In genomic region chr16:78421244-78421661, GRCh38 we compare ENCODE assay signal across 22 cellular contexts.
"Had no signal": no experiment of that assay in that cellular context is flagged by ENCODE, and none has a peak within 500 bp of the region (broad histone marks: within the 10 kb centered on the region; RNA-seq: fewer than 3 reads in every experiment).

No MANE protein-coding gene starts in this region.

- H3K36me3 Mint-ChIP-seq: natural killer cell treated with Interleukin-12 subunit alpha and Interleukin-12 subunit beta and Interleukin-15 and Interleukin-18, amount 100 ng/mL, for 72 hours had no signal

- DNase-seq: activated CD4-positive, alpha-beta T cell treated with anti-CD3 and anti-CD28 coated beads for 4 hours; activated CD4-positive, alpha-beta T cell treated with anti-CD3 and anti-CD28 coated beads, Interleukin-2, amount 50 U/mL, for 48 hours; activated CD8-positive, alpha-beta memory T cell treated with anti-CD3 and anti-CD28 coated beads, Interleukin-2, amount 50 U/mL, for 48 hours; activated naive CD4-positive, alpha-beta T cell treated with Interleukin-2 at 50 U/mL for 16 hours; activated T-cell treated with anti-CD3 and anti-CD28 coated beads, Interleukin-2, amount 50 U/mL, for 48 hours; cortex of kidney; heart left ventricle; left ventricle myocardium superior; pancreas; psoas muscle; stimulated activated CD4-positive, alpha-beta T cell treated with anti-CD3 and anti-CD28 coated beads, Interleukin-12 subunit alpha, Interleukin-12 subunit beta, amount 100 ng/mL, for 4 hours; stimulated activated CD4-positive, alpha-beta T cell treated with anti-CD3 and anti-CD28 coated beads, Interleukin-4, amount 100 ng/mL, for 4 hours; substantia nigra; T-helper 1 cell; thyroid gland had no signal

- FAIRE-seq: islet of Langerhans, pancreas, TTC549 had no signal

- H3K27me3 ChIP-seq: gastroesophageal sphincter, heart left ventricle, pancreas, right atrium auricular region, thyroid gland had no signal

- H3K9me3 Mint-ChIP-seq: natural killer cell treated with Interleukin-12 subunit alpha and Interleukin-12 subunit beta and Interleukin-15 and Interleukin-18, amount 100 ng/mL, for 72 hours; stimulated activated naive CD8-positive, alpha-beta T cell treated with anti-CD3 and anti-CD28 coated beads, Interleukin-15, Interleukin-2, amounts not matched to agents 100 ng/mL and 50 ng/mL, for 24 hours had no signal

- H3K4me1 ChIP-seq: gastroesophageal sphincter, heart left ventricle, pancreas, psoas muscle, right atrium auricular region, thyroid gland had no signal

- ATAC-seq: gastroesophageal sphincter; heart left ventricle; left ventricle myocardium superior; natural killer cell treated with Interleukin-12 subunit alpha and Interleukin-12 subunit beta and Interleukin-15 and Interleukin-18, amount 100 ng/mL, for 72 hours; pancreas; psoas muscle had no signal

- H3K27ac Mint-ChIP-seq: natural killer cell treated with Interleukin-12 subunit alpha and Interleukin-12 subunit beta and Interleukin-15 and Interleukin-18, amount 100 ng/mL, for 72 hours; stimulated activated naive CD8-positive, alpha-beta T cell treated with anti-CD3 and anti-CD28 coated beads, Interleukin-15, Interleukin-2, amounts not matched to agents 100 ng/mL and 50 ng/mL, for 24 hours had no signal

- H3K9me3 ChIP-seq: gastroesophageal sphincter, heart left ventricle, pancreas, psoas muscle, right atrium auricular region, thyroid gland had no signal

- H3K27me3 Mint-ChIP-seq: natural killer cell treated with Interleukin-12 subunit alpha and Interleukin-12 subunit beta and Interleukin-15 and Interleukin-18, amount 100 ng/mL, for 72 hours; stimulated activated naive CD8-positive, alpha-beta T cell treated with anti-CD3 and anti-CD28 coated beads, Interleukin-15, Interleukin-2, amounts not matched to agents 100 ng/mL and 50 ng/mL, for 24 hours had no signal

- H3K27ac ChIP-seq: epithelial cell of prostate, gastroesophageal sphincter, heart left ventricle, pancreas, psoas muscle, right atrium auricular region, thyroid gland had no signal

- H3K4me3 Mint-ChIP-seq: natural killer cell treated with Interleukin-12 subunit alpha and Interleukin-12 subunit beta and Interleukin-15 and Interleukin-18, amount 100 ng/mL, for 72 hours; stimulated activated naive CD8-positive, alpha-beta T cell treated with anti-CD3 and anti-CD28 coated beads, Interleukin-15, Interleukin-2, amounts not matched to agents 100 ng/mL and 50 ng/mL, for 24 hours had no signal

- H3K36me3 ChIP-seq: gastroesophageal sphincter, pancreas, right atrium auricular region, thyroid gland had no signal

- H3K4me3 ChIP-seq: gastroesophageal sphincter, heart left ventricle, pancreas, psoas muscle, right atrium auricular region, thyroid gland had no signal
